In genomic region chr3:179769411-179770247, GRCh38 we compare ENCODE assay signal across 27 cellular contexts.
A peak's percentile ranks its signal among the peaks of the same experiment; 100 is the strongest.
DNase-seq lines count a peak whose midpoint lies in the region; ATAC-seq and TF ChIP-seq lines count a peak whose summit lies in the region.
"Had no signal": no experiment of that assay in that cellular context is flagged by ENCODE, and none has a peak within 500 bp of the region (broad histone marks: within the 10 kb centered on the region; RNA-seq: fewer than 3 reads in every experiment).

No MANE protein-coding gene starts in this region.

- H3K36me3 Mint-ChIP-seq in glutamatergic neuron (ENCODE audit: unreplicated experiment), result peaks cover 4% of the 10 kb centered on the region

- TF ChIP-seq CTCF in A673 (conservative IDR thresholded peaks at IDR 0.05; ENCODE audit: low read depth, low read length) (no peak), VCaP (conservative IDR thresholded peaks at IDR 0.05) (no peak), glutamatergic neuron (IDR thresholded peaks at IDR 0.05; ENCODE audit: partially characterized antibody, unreplicated experiment) (no peak)

- intact Hi-C loops in A673 (cut with micrococcal nuclease; ENCODE audit: unreplicated experiment), result loop anchor here (5.0 kb wide), 1 partner anchor 833 kb away; the partner anchor contains the start of gene TTC14

- DNase-seq in A673 (ENCODE audit: low spot score), result peak; percentile 80
- no peak for DNase-seq in glutamatergic neuron
- no peak for DNase-seq in activated effector memory CD4-positive, alpha-beta T cell treated with Interleukin-2 at 50 U/mL for 16 hours
- DNase-seq in UCSD-AML1 (lab: John Stamatoyannopoulos, UW; ENCODE audit: unreplicated experiment), result no peak
- DNase-seq in kidney glomerular epithelial cell (lab: John Stamatoyannopoulos, UW), result no peak
- DNase-seq: activated CD4-positive, alpha-beta T cell treated with anti-CD3 and anti-CD28 coated beads, Interleukin-2, amount 50 U/mL, for 4 hours; activated naive CD4-positive, alpha-beta T cell treated with anti-CD3 and anti-CD28 coated beads, Interleukin-2, amount 10 ng/mL, durations not matched to agents 7 days and 5 days; CD4-positive, alpha-beta T cell; DMS153; effector memory CD8-positive, alpha-beta T cell; MM.1S; NCI-H1436 treated with DMSO at 0.1 percent for 48 hours; NCI-H2171; NCI-H526 treated with DMSO at 0.1 percent for 48 hours; posterior cingulate gyrus; SJCRH30; stimulated activated CD4-positive, alpha-beta T cell treated with anti-CD3 and anti-CD28 coated beads, Interleukin-2, amount 100 ng/mL, for 24 hours; stimulated activated naive B cell treated with anti-CD40 and anti-IgM and Interleukin-4, amounts not matched to agents 10 μg/mL and 1 μg/mL and 100 μg/mL, for 72 hours; T-helper 17 cell; testis had no signal

- BruUV-seq in A673 (replicated peaks; lab: Mats Ljungman, UMichigan), result no TSS peak

- ATAC-seq in GM18868 (IDR thresholded peaks at IDR 0.05; ENCODE audit: unreplicated experiment), result peak; percentile 50
- no peak for ATAC-seq in GM21367 (IDR thresholded peaks at IDR 0.05; ENCODE audit: unreplicated experiment)
- ATAC-seq: effector memory CD8-positive, alpha-beta T cell; Panc1; stimulated activated naive B cell treated with anti-CD40 and anti-IgM and Interleukin-4, amounts not matched to agents 10 μg/mL and 1 μg/mL and 100 μg/mL, for 72 hours; T-helper 17 cell had no signal

- peaks cover 4% of the 10 kb centered on the region for H3K27me3 Mint-ChIP-seq in glutamatergic neuron (ENCODE audit: unreplicated experiment)
- H3K27me3 Mint-ChIP-seq: activated naive CD4-positive, alpha-beta T cell treated with anti-CD3 and anti-CD28 coated beads, Interleukin-2, amount 10 ng/mL, durations not matched to agents 7 days and 5 days; CD4-positive, alpha-beta T cell; effector memory CD8-positive, alpha-beta T cell; stimulated activated naive B cell treated with anti-CD40 and anti-IgM and Interleukin-4, amounts not matched to agents 10 μg/mL and 1 μg/mL and 100 μg/mL, for 72 hours; T-helper 17 cell had no signal

- H3K27ac ChIP-seq in A673 (ENCODE audit: low read depth, low read length, poor library complexity, severe bottlenecking) (peak overlapping the region; percentile 74), VCaP (peak overlapping the region; percentile 62)
- H3K27ac ChIP-seq: ascending aorta, SJCRH30, testis had no signal

- peaks cover 7% of the 10 kb centered on the region for H3K36me3 ChIP-seq in A673 (ENCODE audit: insufficient read depth, low read length, poor library complexity, severe bottlenecking)

- H3K4me1 ChIP-seq in A673 (ENCODE audit: insufficient read depth, low read length, poor library complexity, severe bottlenecking), result peaks cover 75% of the 10 kb centered on the region
- H3K4me1 ChIP-seq: ascending aorta, HAP-1, SJCRH30, testis had no signal

- CTCF ChIA-PET in A673 (lab: Charles Lee), result no interaction called here

- H3K9me3 ChIP-seq in A673 (ENCODE audit: low read depth, low read length, poor library complexity, severe bottlenecking), result no peaks in the 10 kb centered on the region
- H3K9me3 ChIP-seq: ascending aorta, HAP-1, SJCRH30, testis had no signal

- POLR2A ChIA-PET in A673 (lab: Charles Lee; ENCODE audit: low non-redundant PET), result interaction anchor here (0.6 kb wide), 2 partner anchors 300 to 622 kb away, joined by 3 to 10 read pairs; no protein-coding TSS in a partner anchor

- H3K27me3 ChIP-seq in A673 (replicated peaks; ENCODE audit: insufficient read depth, low read depth, low read length, poor library complexity), result no peaks in the 10 kb centered on the region
- H3K27me3 ChIP-seq: ascending aorta, SJCRH30, testis had no signal

- H3K4me3 ChIP-seq in A673 (ENCODE audit: low read depth, low read length, poor library complexity, severe bottlenecking), result no peak overlapping the region
- H3K4me3 ChIP-seq: ascending aorta, HAP-1, SJCRH30, testis had no signal

- peaks cover 10% of the 10 kb centered on the region for H3K4me1 Mint-ChIP-seq in glutamatergic neuron (ENCODE audit: low read depth, unreplicated experiment)
- H3K4me1 Mint-ChIP-seq: activated naive CD4-positive, alpha-beta T cell treated with anti-CD3 and anti-CD28 coated beads, Interleukin-2, amount 10 ng/mL, durations not matched to agents 7 days and 5 days; nephron; T-helper 17 cell had no signal

- H3K4me3 Mint-ChIP-seq in glutamatergic neuron (ENCODE audit: unreplicated experiment), result no peak overlapping the region
- H3K4me3 Mint-ChIP-seq: activated naive CD4-positive, alpha-beta T cell treated with anti-CD3 and anti-CD28 coated beads, Interleukin-2, amount 10 ng/mL, durations not matched to agents 7 days and 5 days; CD4-positive, alpha-beta T cell; effector memory CD8-positive, alpha-beta T cell; nephron; stimulated activated naive B cell treated with anti-CD40 and anti-IgM and Interleukin-4, amounts not matched to agents 10 μg/mL and 1 μg/mL and 100 μg/mL, for 72 hours; T-helper 17 cell had no signal

- H3K9me3 Mint-ChIP-seq in glutamatergic neuron (ENCODE audit: unreplicated experiment), result no peaks in the 10 kb centered on the region
- H3K9me3 Mint-ChIP-seq: activated naive CD4-positive, alpha-beta T cell treated with anti-CD3 and anti-CD28 coated beads, Interleukin-2, amount 10 ng/mL, durations not matched to agents 7 days and 5 days; CD4-positive, alpha-beta T cell; effector memory CD8-positive, alpha-beta T cell had no signal

- H3K27ac Mint-ChIP-seq in glutamatergic neuron (ENCODE audit: unreplicated experiment), result peak overlapping the region; percentile 64
- H3K27ac Mint-ChIP-seq: activated naive CD4-positive, alpha-beta T cell treated with anti-CD3 and anti-CD28 coated beads, Interleukin-2, amount 10 ng/mL, durations not matched to agents 7 days and 5 days; CD4-positive, alpha-beta T cell; stimulated activated naive B cell treated with anti-CD40 and anti-IgM and Interleukin-4, amounts not matched to agents 10 μg/mL and 1 μg/mL and 100 μg/mL, for 72 hours; T-helper 17 cell had no signal
